ENCODE assay signal across 9 cellular contexts in the genomic region with DNA sequence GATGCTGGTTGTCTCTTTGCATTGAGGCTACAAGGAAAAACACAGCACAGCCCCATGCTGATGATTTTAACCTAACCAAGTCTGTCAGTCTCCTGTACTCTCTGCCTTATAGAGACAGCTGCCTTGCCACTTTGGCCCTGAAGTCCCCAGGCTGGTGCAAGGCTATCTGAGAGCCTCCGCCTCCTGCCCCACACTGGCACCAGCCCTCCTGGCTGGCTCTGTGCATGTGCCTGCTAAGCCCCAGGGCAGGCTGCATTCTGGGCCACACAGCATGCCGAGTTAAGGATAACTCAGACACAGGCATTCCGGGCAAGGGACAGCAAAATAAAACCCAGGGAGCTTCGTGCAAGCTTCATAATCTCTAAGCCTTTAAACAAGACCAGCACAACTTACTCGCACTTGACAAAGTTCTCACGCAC. TPM values are rescaled to one million over a fixed set of nuclear protein-coding genes. Genes with fewer than 3 reads are reported as not detected.
DNase-seq lines count a peak whose midpoint lies in the region; ATAC-seq and TF ChIP-seq lines count a peak whose summit lies in the region.
"Had no signal": no experiment of that assay in that cellular context is flagged by ENCODE, and none has a peak within 500 bp of the region (broad histone marks: within the 10 kb centered on the region; RNA-seq: fewer than 3 reads in every experiment).

No MANE protein-coding gene starts in this region.

- peaks cover 48% of the 10 kb centered on the region for H3K4me1 ChIP-seq in adipocyte (ENCODE audit: control insufficient read depth, insufficient read depth, low read length)

- peaks cover 2% of the 10 kb centered on the region for H3K9me3 Mint-ChIP-seq in glutamatergic neuron (ENCODE audit: unreplicated experiment)

- H3K36me3 ChIP-seq in adipocyte (ENCODE audit: control insufficient read depth, insufficient read depth, low read length, severe bottlenecking), result no peaks in the 10 kb centered on the region

- no peaks in the 10 kb centered on the region for H3K36me3 Mint-ChIP-seq in glutamatergic neuron (ENCODE audit: unreplicated experiment)

- H3K4me3 ChIP-seq in adipocyte (ENCODE audit: low read length), result peak overlapping the region; percentile 76

- H3K27me3 ChIP-seq in adipocyte (replicated peaks; ENCODE audit: control insufficient read depth, insufficient read depth, low read length), result no peaks in the 10 kb centered on the region

- H3K9ac ChIP-seq in adipocyte (ENCODE audit: low read length), result peak overlapping the region; percentile 85

- H3K27ac Mint-ChIP-seq in glutamatergic neuron (ENCODE audit: unreplicated experiment), result no peak overlapping the region

- no peak for TF ChIP-seq CTCF in glutamatergic neuron (IDR thresholded peaks at IDR 0.05; ENCODE audit: partially characterized antibody, unreplicated experiment)

- DNase-seq in EH (ENCODE audit: low read depth) (peak; percentile 77), NAMALWA (ENCODE audit: low spot score) (peak; percentile 72), adipocyte (ENCODE audit: low read depth) (peak; percentile 58), myocyte (ENCODE audit: low read depth) (peak; percentile 77), glutamatergic neuron (no peak)

- no peaks in the 10 kb centered on the region for H3K9me3 ChIP-seq in adipocyte (ENCODE audit: control insufficient read depth, low read length)

- no peak overlapping the region for H3K4me3 Mint-ChIP-seq in glutamatergic neuron (ENCODE audit: unreplicated experiment)
- H3K4me3 Mint-ChIP-seq: neural crest cell had no signal

- H3K4me1 Mint-ChIP-seq in glutamatergic neuron (ENCODE audit: low read depth, unreplicated experiment), result peaks cover 44% of the 10 kb centered on the region

- H3K27me3 Mint-ChIP-seq in glutamatergic neuron (ENCODE audit: unreplicated experiment), result peaks cover 2% of the 10 kb centered on the region

- no peak for ATAC-seq in GM18873 (IDR thresholded peaks at IDR 0.05; ENCODE audit: low FRiP score, unreplicated experiment)
- ATAC-seq in GM21390 (IDR thresholded peaks at IDR 0.05; ENCODE audit: unreplicated experiment), result no peak
- no peak for ATAC-seq in HG03159 (IDR thresholded peaks at IDR 0.05; ENCODE audit: unreplicated experiment)

RNA-seq across cellular contexts. Expression of gene RUNX1, which starts 0.9 kb away (rescaled TPM):
- total RNA-seq in myocyte (166 and 221 TPM in 2 replicates), glutamatergic neuron (ENCODE audit: unreplicated experiment) (0.47 TPM)
- polyA plus RNA-seq in myocyte (2012), result 81.3 TPM

Comparison
In these comparisons a context has a peak if more than half of its experiments do, and no peak if none do; other contexts are left out.
1. RNA of gene RUNX1, which starts 0.9 kb away (total RNA-seq): 166 to 221 TPM in myocyte; 0.47 TPM in glutamatergic neuron (single experiment); every median in the first group is over 100 times any median in the second.